In genomic region chr11:118807800-118808778, GRCh38 we compare ENCODE assay signal across 22 cellular contexts.
"Had no signal": no experiment of that assay in that cellular context is flagged by ENCODE, and none has a peak within 500 bp of the region (broad histone marks: within the 10 kb centered on the region; RNA-seq: fewer than 3 reads in every experiment).

No MANE protein-coding gene starts in this region.

- H3K27ac Mint-ChIP-seq: activated CD4-positive, alpha-beta memory T cell treated with anti-CD3 and anti-CD28 coated beads for 36 hours; activated CD4-positive, alpha-beta T cell treated with anti-CD3 and anti-CD28 coated beads for 36 hours; activated T-helper 17 cell treated with anti-CD3 and anti-CD28 coated beads, Interleukin-2, amount 50 U/mL, for 72 hours; neural progenitor cell had no signal

- H3K36me3 Mint-ChIP-seq: activated CD4-positive, alpha-beta memory T cell treated with anti-CD3 and anti-CD28 coated beads for 36 hours; neural progenitor cell had no signal

- H3K27ac ChIP-seq: adrenal gland, gastrocnemius medialis, neural progenitor cell, psoas muscle, skin epidermis, upper lobe of right lung, VCaP had no signal

- FAIRE-seq: astrocyte, bronchial epithelial cell, keratinocyte had no signal

- H2AFZ ChIP-seq: neural progenitor cell had no signal

- ATAC-seq: activated CD4-positive, alpha-beta T cell treated with anti-CD3 and anti-CD28 coated beads for 36 hours; activated T-helper 17 cell treated with anti-CD3 and anti-CD28 coated beads, Interleukin-2, amount 50 U/mL, for 72 hours; esophagus mucosa; gastrocnemius medialis; psoas muscle; right cardiac atrium; upper lobe of right lung had no signal

- H3K4me3 Mint-ChIP-seq: activated CD4-positive, alpha-beta memory T cell treated with anti-CD3 and anti-CD28 coated beads for 36 hours; activated CD4-positive, alpha-beta T cell treated with anti-CD3 and anti-CD28 coated beads for 36 hours; activated T-helper 17 cell treated with anti-CD3 and anti-CD28 coated beads, Interleukin-2, amount 50 U/mL, for 72 hours; neural progenitor cell had no signal

- H3K9ac ChIP-seq: neural progenitor cell had no signal

- H3K27me3 Mint-ChIP-seq: activated CD4-positive, alpha-beta memory T cell treated with anti-CD3 and anti-CD28 coated beads for 36 hours; activated T-helper 17 cell treated with anti-CD3 and anti-CD28 coated beads, Interleukin-2, amount 50 U/mL, for 72 hours had no signal

- DNase-seq: activated CD4-positive, alpha-beta memory T cell treated with anti-CD3 and anti-CD28 coated beads for 36 hours; activated CD4-positive, alpha-beta T cell treated with anti-CD3 and anti-CD28 coated beads for 36 hours; activated naive CD4-positive, alpha-beta T cell; activated T-cell treated with anti-CD3 and anti-CD28 coated beads, Interleukin-2, amount 50 U/mL, for 1 hour; adrenal gland; effector CD4-positive, alpha-beta T cell; gastrocnemius medialis; head of caudate nucleus; midbrain; psoas muscle; right cardiac atrium; T-helper 2 cell; upper lobe of right lung had no signal

- H3K4me1 Mint-ChIP-seq: activated T-helper 17 cell treated with anti-CD3 and anti-CD28 coated beads, Interleukin-2, amount 50 U/mL, for 72 hours; neural progenitor cell had no signal

- H3K27me3 ChIP-seq: adrenal gland, gastrocnemius medialis, neural progenitor cell, upper lobe of right lung had no signal

- H3K36me3 ChIP-seq: adrenal gland, gastrocnemius medialis, neural progenitor cell, upper lobe of right lung had no signal

- H3K4me2 ChIP-seq: neural progenitor cell had no signal

- H3K9me3 ChIP-seq: adrenal gland, gastrocnemius medialis, psoas muscle, upper lobe of right lung had no signal

- H3K4me3 ChIP-seq: adrenal gland, gastrocnemius medialis, lung, neural progenitor cell, psoas muscle, skin epidermis, upper lobe of right lung had no signal

- H3K9me3 Mint-ChIP-seq: activated CD4-positive, alpha-beta memory T cell treated with anti-CD3 and anti-CD28 coated beads for 36 hours; activated T-helper 17 cell treated with anti-CD3 and anti-CD28 coated beads, Interleukin-2, amount 50 U/mL, for 72 hours had no signal

- H3K4me1 ChIP-seq: adrenal gland, gastrocnemius medialis, neural progenitor cell, psoas muscle, upper lobe of right lung had no signal
